8 cellular contexts compared by ENCODE assay signal in genomic region chr5:61330341-61330878, GRCh38. TPM values are rescaled to one million over a fixed set of nuclear protein-coding genes. Genes with fewer than 3 reads are reported as not detected.
DNase-seq lines count a peak whose midpoint lies in the region; ATAC-seq and TF ChIP-seq lines count a peak whose summit lies in the region.

No MANE protein-coding gene starts in this region.

- H3K27ac Mint-ChIP-seq in activated T-helper 17 cell treated with anti-CD3 and anti-CD28 coated beads, Interleukin-2, amount 50 U/mL, for 72 hours, result no peak overlapping the region
- peak overlapping the region; percentile 96 for H3K27ac Mint-ChIP-seq in glutamatergic neuron (ENCODE audit: unreplicated experiment)
- H3K27ac Mint-ChIP-seq in osteocyte (ENCODE audit: unreplicated experiment), result peak overlapping the region; percentile 86

- peaks cover 16% of the 10 kb centered on the region for H3K36me3 Mint-ChIP-seq in activated T-helper 17 cell treated with anti-CD3 and anti-CD28 coated beads, Interleukin-2, amount 50 U/mL, for 72 hours (ENCODE audit: low read depth)
- H3K36me3 Mint-ChIP-seq in glutamatergic neuron (ENCODE audit: unreplicated experiment), result peaks cover 5% of the 10 kb centered on the region
- no peaks in the 10 kb centered on the region for H3K36me3 Mint-ChIP-seq in osteocyte (ENCODE audit: unreplicated experiment)

- H3K4me1 Mint-ChIP-seq in activated T-helper 17 cell treated with anti-CD3 and anti-CD28 coated beads, Interleukin-2, amount 50 U/mL, for 72 hours, result peaks cover 31% of the 10 kb centered on the region
- H3K4me1 Mint-ChIP-seq in glutamatergic neuron (ENCODE audit: low read depth, unreplicated experiment), result peaks cover 28% of the 10 kb centered on the region
- H3K4me1 Mint-ChIP-seq in osteocyte (ENCODE audit: unreplicated experiment), result peaks cover 55% of the 10 kb centered on the region

- H3K4me3 ChIP-seq in GM08714 (ENCODE audit: low read length), result peak overlapping the region; percentile 72

- H3K4me3 Mint-ChIP-seq in activated T-helper 17 cell treated with anti-CD3 and anti-CD28 coated beads, Interleukin-2, amount 50 U/mL, for 72 hours, result peak overlapping the region; percentile 70
- peak overlapping the region; percentile 97 for H3K4me3 Mint-ChIP-seq in glutamatergic neuron (ENCODE audit: unreplicated experiment)
- H3K4me3 Mint-ChIP-seq in osteocyte (ENCODE audit: unreplicated experiment), result peak overlapping the region; percentile 84

- DNase-seq in A172 (ENCODE audit: low spot score) (peak; percentile 61), NCI-H1930 (lab: John Stamatoyannopoulos, UW) (peak; percentile 7 to 23), glutamatergic neuron (peak; percentile 49), osteocyte (ENCODE audit: extremely low spot score, unreplicated experiment) (no peak), T1000 (lab: John Stamatoyannopoulos, UW) (no peak)

- peaks cover 23% of the 10 kb centered on the region for H3K27me3 Mint-ChIP-seq in activated T-helper 17 cell treated with anti-CD3 and anti-CD28 coated beads, Interleukin-2, amount 50 U/mL, for 72 hours
- H3K27me3 Mint-ChIP-seq in glutamatergic neuron (ENCODE audit: unreplicated experiment) (peaks cover 17% of the 10 kb centered on the region), osteocyte (ENCODE audit: unreplicated experiment) (no peaks in the 10 kb centered on the region)

- H3K9me3 Mint-ChIP-seq in activated T-helper 17 cell treated with anti-CD3 and anti-CD28 coated beads, Interleukin-2, amount 50 U/mL, for 72 hours, result no peaks in the 10 kb centered on the region
- H3K9me3 Mint-ChIP-seq in glutamatergic neuron (ENCODE audit: unreplicated experiment) (peaks cover 22% of the 10 kb centered on the region), osteocyte (ENCODE audit: unreplicated experiment) (no peaks in the 10 kb centered on the region)

- ATAC-seq in activated T-helper 17 cell treated with anti-CD3 and anti-CD28 coated beads, Interleukin-2, amount 50 U/mL, for 72 hours (replicated peaks), result peak; percentile 0
- ATAC-seq in HG03521 (IDR thresholded peaks at IDR 0.05; ENCODE audit: unreplicated experiment), result no peak

- TF ChIP-seq CTCF in glutamatergic neuron (IDR thresholded peaks at IDR 0.05; ENCODE audit: partially characterized antibody, unreplicated experiment) (no peak), osteocyte (IDR thresholded peaks at IDR 0.05) (no peak)

RNA-seq across cellular contexts. Expression of gene ZSWIM6, which starts 1.6 kb away (rescaled TPM):
- 5.6 and 5.9 TPM in 2 replicates for total RNA-seq in A172 (2014; rRNA removed; shearing (Covaris generic))
- 1 to 10 TPM; 3.2 to 4.9 TPM for total RNA-seq in activated T-helper 17 cell treated with anti-CD3 and anti-CD28 coated beads, Interleukin-2, amount 50 U/mL, for 72 hours
- 50.2 TPM for total RNA-seq in glutamatergic neuron (ENCODE audit: unreplicated experiment)
- total RNA-seq in osteocyte, result 20.6 and 20.7 TPM in 2 replicates

Comparison
In these comparisons a context has a peak if more than half of its experiments do, and no peak if none do; other contexts are left out.
1. DNase-seq: peak in A172 (single experiment), NCI-H1930 (2 of 2) and glutamatergic neuron (single experiment); none in osteocyte (single experiment) and T1000 (single experiment).
2. Peak in every context shown above with its lines, with median percentiles within 50 percentile points of each other: H3K4me3 Mint-ChIP-seq.